8 cellular contexts compared by ENCODE assay signal in the genomic region with DNA sequence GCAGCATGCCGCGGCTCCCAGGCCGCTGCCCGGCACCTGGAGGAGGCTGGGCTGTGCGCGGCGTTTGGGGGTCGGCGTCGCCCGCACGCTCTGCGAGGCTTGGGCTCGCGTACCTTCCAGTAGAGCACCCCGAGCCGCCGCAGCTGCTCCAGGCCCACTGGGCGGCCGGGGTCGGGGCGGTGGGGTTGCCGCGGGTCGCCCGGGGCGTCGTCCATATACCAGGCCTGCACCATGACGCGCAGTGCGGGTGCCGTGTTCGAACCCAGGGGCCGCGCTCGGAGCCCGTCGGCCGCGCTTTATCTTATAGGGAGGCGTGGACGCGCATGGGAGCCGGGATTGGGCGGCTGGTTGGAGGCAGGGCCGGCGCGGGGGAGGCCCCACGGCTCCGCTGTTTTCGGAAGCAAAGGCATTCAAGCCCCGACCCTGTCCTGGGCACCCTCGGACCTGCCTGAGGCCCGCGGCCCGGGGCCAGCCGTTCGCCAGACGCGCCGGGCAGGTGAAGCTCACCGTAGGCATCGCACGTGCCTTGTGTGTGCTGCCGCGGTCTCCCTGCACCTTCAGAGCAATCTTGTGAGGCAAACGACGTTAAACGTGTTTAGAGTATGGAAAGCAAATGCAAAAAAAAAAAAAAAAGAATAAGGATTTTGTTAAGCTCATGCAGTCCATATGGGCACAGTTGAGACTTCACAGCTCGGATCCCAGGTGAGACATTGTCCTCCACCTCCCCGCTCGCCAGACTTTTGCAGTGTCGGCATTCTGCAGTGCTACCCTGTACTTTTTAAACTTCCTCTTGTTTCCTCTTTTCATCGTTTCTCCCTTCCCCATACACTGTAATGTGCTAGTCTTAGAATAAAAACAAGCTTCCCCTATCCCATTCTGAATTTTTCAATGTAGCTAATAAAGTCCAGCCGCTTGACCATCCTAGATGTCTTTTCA. TPM values are rescaled to one million over a fixed set of nuclear protein-coding genes. Genes with fewer than 3 reads are reported as not detected.
DNase-seq lines count a peak whose midpoint lies in the region; ATAC-seq and TF ChIP-seq lines count a peak whose summit lies in the region.

A gene with protein sequence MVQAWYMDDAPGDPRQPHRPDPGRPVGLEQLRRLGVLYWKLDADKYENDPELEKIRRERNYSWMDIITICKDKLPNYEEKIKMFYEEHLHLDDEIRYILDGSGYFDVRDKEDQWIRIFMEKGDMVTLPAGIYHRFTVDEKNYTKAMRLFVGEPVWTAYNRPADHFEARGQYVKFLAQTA (minus strand): TSS at position 277 of the 936 bp plus-strand sequence. CDS start 44 bp downstream, at position 233.

- H3K4me1 ChIP-seq in left lung: peaks cover 26 to 39% of the 10 kb centered on the region in 2 donors

- H3K4me3 ChIP-seq in AG10803 (ENCODE audit: low read length) (peak within 1 kb of the TSS; percentile 88), left lung (peak within 1 kb of the TSS; percentile 68 to 87)

- H3K36me3 ChIP-seq in left lung: no peaks in the 10 kb centered on the region

- peak; percentile 59 for ATAC-seq in GM18873 (IDR thresholded peaks at IDR 0.05; ENCODE audit: low FRiP score, unreplicated experiment)
- peak; percentile 62 for ATAC-seq in HG03108 (IDR thresholded peaks at IDR 0.05; ENCODE audit: unreplicated experiment)
- peak; percentile 86 for ATAC-seq in left lung

- H3K27me3 ChIP-seq in left lung: no peaks in the 10 kb centered on the region

- peaks cover 0 to 8% of the 10 kb centered on the region in 2 donors for H3K9me3 ChIP-seq in left lung

- peak; percentile 70 for DNase-seq in AG10803 (ENCODE audit: low read depth)
- DNase-seq in NCI-H446 (lab: John Stamatoyannopoulos, UW): peak; percentile 79 to 82
- peak; percentile 89 for DNase-seq in activated CD4-positive, alpha-beta T cell treated with anti-CD3 and anti-CD28 coated beads for 48 hours
- peak; percentile 46 for DNase-seq in dedifferentiated amniotic fluid mesenchymal stem cell (ENCODE audit: extremely low spot score)
- peak; percentile 90 to 96 for DNase-seq in left lung
- DNase-seq in stimulated activated CD4-positive, alpha-beta T cell treated with anti-CD3 and anti-CD28 coated beads, Interleukin-4, amount 100 ng/mL, for 1 hour: peak; percentile 79

- peak within 1 kb of the TSS; percentile 96 to 99 for H3K27ac ChIP-seq in left lung

- intact Hi-C loops in left lung (cut with DNase I): no loop called here

- TF ChIP-seq CTCF in AG10803 (conservative IDR thresholded peaks at IDR 0.05; ENCODE audit: low read length) (no peak), left lung (IDR thresholded peaks at IDR 0.05) (no peak)

RNA-seq across cellular contexts. Expression of the gene that starts here (rescaled TPM):
- total RNA-seq in left lung: 10 to 100 TPM; 72.0 to 83.8 TPM

Comparison
In these comparisons a context has a peak if more than half of its experiments do, and no peak if none do; other contexts are left out.
1. Peak in every context shown above with its lines: DNase-seq, ATAC-seq, H3K4me3 ChIP-seq and H3K27ac ChIP-seq.